In the genomic region with DNA sequence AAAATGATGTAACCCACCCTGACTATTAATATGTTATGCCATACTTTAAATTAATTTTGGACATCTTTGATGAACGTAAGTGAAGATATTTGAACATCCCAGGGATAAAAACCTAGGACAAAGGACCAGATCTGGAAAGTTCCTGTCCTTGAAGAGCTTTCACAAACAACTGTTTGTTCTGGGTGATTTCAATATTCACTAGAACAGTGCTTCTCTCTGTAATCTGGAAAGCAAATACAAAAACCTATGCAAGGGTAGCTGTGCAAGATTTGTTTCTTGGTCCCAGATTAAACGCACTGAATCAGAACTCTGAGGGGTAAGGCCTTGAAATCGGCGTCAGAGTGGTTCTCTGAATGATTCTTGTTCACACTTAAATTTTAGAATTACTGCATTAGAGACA, we compare ENCODE assay signal across 1 cellular context.
TF ChIP-seq lines count a peak whose summit lies in the region.

No MANE protein-coding gene starts in this region.

TF ChIP-seq in WTC11, 78 proteins besides CTCF, POLR2A, EP300 and RAD21 (continued from another document):
- TF ChIP-seq, protein P1, sequence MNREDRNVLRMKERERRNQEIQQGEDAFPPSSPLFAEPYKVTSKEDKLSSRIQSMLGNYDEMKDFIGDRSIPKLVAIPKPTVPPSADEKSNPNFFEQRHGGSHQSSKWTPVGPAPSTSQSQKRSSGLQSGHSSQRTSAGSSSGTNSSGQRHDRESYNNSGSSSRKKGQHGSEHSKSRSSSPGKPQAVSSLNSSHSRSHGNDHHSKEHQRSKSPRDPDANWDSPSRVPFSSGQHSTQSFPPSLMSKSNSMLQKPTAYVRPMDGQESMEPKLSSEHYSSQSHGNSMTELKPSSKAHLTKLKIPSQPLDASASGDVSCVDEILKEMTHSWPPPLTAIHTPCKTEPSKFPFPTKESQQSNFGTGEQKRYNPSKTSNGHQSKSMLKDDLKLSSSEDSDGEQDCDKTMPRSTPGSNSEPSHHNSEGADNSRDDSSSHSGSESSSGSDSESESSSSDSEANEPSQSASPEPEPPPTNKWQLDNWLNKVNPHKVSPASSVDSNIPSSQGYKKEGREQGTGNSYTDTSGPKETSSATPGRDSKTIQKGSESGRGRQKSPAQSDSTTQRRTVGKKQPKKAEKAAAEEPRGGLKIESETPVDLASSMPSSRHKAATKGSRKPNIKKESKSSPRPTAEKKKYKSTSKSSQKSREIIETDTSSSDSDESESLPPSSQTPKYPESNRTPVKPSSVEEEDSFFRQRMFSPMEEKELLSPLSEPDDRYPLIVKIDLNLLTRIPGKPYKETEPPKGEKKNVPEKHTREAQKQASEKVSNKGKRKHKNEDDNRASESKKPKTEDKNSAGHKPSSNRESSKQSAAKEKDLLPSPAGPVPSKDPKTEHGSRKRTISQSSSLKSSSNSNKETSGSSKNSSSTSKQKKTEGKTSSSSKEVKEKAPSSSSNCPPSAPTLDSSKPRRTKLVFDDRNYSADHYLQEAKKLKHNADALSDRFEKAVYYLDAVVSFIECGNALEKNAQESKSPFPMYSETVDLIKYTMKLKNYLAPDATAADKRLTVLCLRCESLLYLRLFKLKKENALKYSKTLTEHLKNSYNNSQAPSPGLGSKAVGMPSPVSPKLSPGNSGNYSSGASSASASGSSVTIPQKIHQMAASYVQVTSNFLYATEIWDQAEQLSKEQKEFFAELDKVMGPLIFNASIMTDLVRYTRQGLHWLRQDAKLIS (CRISPR knock-in tag; IDR thresholded peaks at IDR 0.05; ENCODE audit: borderline replicate concordance) = no peak
- TF ChIP-seq ZNF121 (CRISPR knock-in tag; IDR thresholded peaks at IDR 0.05) = no peak
- TF ChIP-seq KAT7 (CRISPR knock-in tag; IDR thresholded peaks at IDR 0.05; ENCODE audit: borderline replicate concordance) = no peak
- no peak for TF ChIP-seq ZNF317 (CRISPR knock-in tag; IDR thresholded peaks at IDR 0.05; ENCODE audit: borderline replicate concordance, low read depth)
- no peak for TF ChIP-seq RORB (CRISPR knock-in tag; IDR thresholded peaks at IDR 0.05)
- TF ChIP-seq OVOL2 (CRISPR knock-in tag; IDR thresholded peaks at IDR 0.05; ENCODE audit: borderline replicate concordance) = no peak
TF ChIP-seq in WTC11: peak in this region for 0.
